ENCODE assay signal across 38 cellular contexts in the genomic region with DNA sequence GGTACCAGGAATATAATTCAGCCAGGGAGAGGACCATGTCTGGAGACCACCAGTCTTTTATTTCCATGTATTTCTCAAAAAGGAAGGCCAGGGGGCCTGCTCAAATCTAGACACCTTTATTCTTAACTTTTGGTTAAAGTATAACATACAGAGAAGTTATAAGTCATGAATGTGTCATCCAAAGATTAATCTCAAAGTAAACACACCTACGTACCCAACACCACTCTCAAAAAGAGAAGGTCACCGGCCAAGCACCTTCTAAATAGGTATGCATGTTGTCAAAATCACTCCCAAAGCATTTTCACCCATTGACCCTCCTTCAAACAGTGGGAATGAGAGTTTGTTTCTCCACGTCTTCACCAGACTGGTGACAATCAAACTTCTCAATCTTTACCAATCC. TPM values are rescaled to one million over a fixed set of nuclear protein-coding genes. Genes with fewer than 3 reads are reported as not detected.
"Had no signal": no experiment of that assay in that cellular context is flagged by ENCODE, and none has a peak within 500 bp of the region (broad histone marks: within the 10 kb centered on the region; RNA-seq: fewer than 3 reads in every experiment).

No MANE protein-coding gene starts in this region.

- H3K4me3 ChIP-seq: adrenal gland, body of pancreas, breast epithelium, cardiac muscle cell had no signal

- H3K36me3 ChIP-seq: adrenal gland, brain microvascular endothelial cell, breast epithelium, cardiac muscle cell had no signal

- H3K9me3 ChIP-seq: adrenal gland, body of pancreas, breast epithelium had no signal

- FAIRE-seq: astrocyte, TTC549 had no signal

- H3K27ac ChIP-seq: adrenal gland, body of pancreas, brain microvascular endothelial cell, cardiac muscle cell, VCaP had no signal

- DNase-seq: activated B cell treated with CpG ODN at 0.5 μM for 24 hours; activated CD4-positive, alpha-beta memory T cell treated with anti-CD3 and anti-CD28 coated beads for 36 hours; activated CD4-positive, alpha-beta T cell treated with anti-CD3 and anti-CD28 coated beads for 4 hours; activated CD4-positive, alpha-beta T cell treated with anti-CD3 and anti-CD28 coated beads, Interleukin-2, amount 10 ng/mL, durations not matched to agents 24 days and 14 days; activated CD4-positive, alpha-beta T cell treated with anti-CD3 and anti-CD28 coated beads, Interleukin-2, amount 50 U/mL, for 1 hour; activated CD4-positive, alpha-beta T cell treated with anti-CD3 and anti-CD28 coated beads, Interleukin-2, amount 50 U/mL, for 4 hours; activated CD4-positive, CD25-positive, alpha-beta regulatory T cell treated with anti-CD3 and anti-CD28 coated beads, Interleukin-2, amount 50 U/mL, for 72 hours; activated CD8-positive, alpha-beta memory T cell treated with anti-CD3 and anti-CD28 coated beads, Interleukin-2, amount 50 U/mL, for 4 hours; activated CD8-positive, alpha-beta T cell treated with anti-CD3 and anti-CD28 coated beads for 36 hours; activated effector memory CD4-positive, alpha-beta T cell treated with anti-CD3 and anti-CD28 coated beads, Interleukin-2, amount 50 U/mL, for 16 hours; activated gamma-delta T cell treated with Interleukin-2 at 50 U/mL for 16 hours; activated naive CD4-positive, alpha-beta T cell; activated naive CD4-positive, alpha-beta T cell treated with anti-CD3 and anti-CD28 coated beads for 36 hours; activated naive CD4-positive, alpha-beta T cell treated with anti-CD3 and anti-CD28 coated beads, Interleukin-2, amount 50 U/mL, for 16 hours; activated naive CD8-positive, alpha-beta T cell treated with anti-CD3 and anti-CD28 coated beads for 36 hours; activated T-cell treated with anti-CD3 and anti-CD28 coated beads for 4 hours; activated T-cell treated with anti-CD3 and anti-CD28 coated beads, Interleukin-2, amount 50 U/mL, for 1 hour; activated T-cell treated with anti-CD3 and anti-CD28 coated beads, Interleukin-2, amount 50 U/mL, for 4 hours; activated T-cell treated with anti-CD3 and anti-CD28 coated beads, Interleukin-2, amount 50 U/mL, for 72 hours; adrenal gland; amniotic stem cell; aorta; body of pancreas; brain microvascular endothelial cell; caudate nucleus; cerebellar nuclear complex; T-helper 1 cell; T-helper 2 cell; T-helper 9 cell had no signal

- H3K27me3 ChIP-seq: body of pancreas, brain microvascular endothelial cell, breast epithelium, cardiac muscle cell had no signal

- ATAC-seq: activated CD8-positive, alpha-beta T cell treated with anti-CD3 and anti-CD28 coated beads for 36 hours; activated naive CD4-positive, alpha-beta T cell treated with anti-CD3 and anti-CD28 coated beads, Interleukin-2, amount 50 U/mL, for 72 hours; activated T-cell treated with anti-CD3 and anti-CD28 coated beads, Interleukin-2, amount 50 U/mL, for 4 hours; activated T-cell treated with anti-CD3 and anti-CD28 coated beads, Interleukin-2, amount 50 U/mL, for 72 hours; activated T-helper 17 cell treated with anti-CD3 and anti-CD28 coated beads, Interleukin-2, amount 50 U/mL, for 72 hours; body of pancreas had no signal

RNA-seq across cellular contexts. Expression of a gene that starts 60.0 kb away (rescaled TPM):
- total RNA-seq: activated B cell treated with CpG ODN at 0.5 μM for 24 hours; activated CD4-positive, alpha-beta memory T cell treated with anti-CD3 and anti-CD28 coated beads for 36 hours; activated CD4-positive, alpha-beta T cell treated with anti-CD3 and anti-CD28 coated beads, Interleukin-2, amount 10 ng/mL, durations not matched to agents 24 days and 14 days; activated CD8-positive, alpha-beta memory T cell treated with anti-CD3 and anti-CD28 coated beads for 36 hours; activated CD8-positive, alpha-beta T cell treated with anti-CD3 and anti-CD28 coated beads for 36 hours; activated naive CD4-positive, alpha-beta T cell treated with anti-CD3 and anti-CD28 coated beads for 36 hours; activated naive CD4-positive, alpha-beta T cell treated with anti-CD3 and anti-CD28 coated beads, Interleukin-2, amount 50 U/mL, for 72 hours; activated naive CD8-positive, alpha-beta T cell treated with anti-CD3 and anti-CD28 coated beads for 36 hours; activated T-cell treated with anti-CD3 and anti-CD28 coated beads, Interleukin-2, amount 50 U/mL, for 4 hours; activated T-cell treated with anti-CD3 and anti-CD28 coated beads, Interleukin-2, amount 50 U/mL, for 72 hours; activated T-helper 1 cell treated with anti-CD3 and anti-CD28 coated beads, Interleukin-12 subunit alpha, Interleukin-12 subunit beta, Interleukin-2, Interleukin-4 antibody, amounts not matched to agents 30 ng/mL and 10 ng/mL and 1 ng/mL, durations not matched to agents 14 hours and 24 hours and 36 hours; activated T-helper 17 cell treated with anti-CD3 and anti-CD28 coated beads, Interleukin-2, amount 50 U/mL, for 72 hours; astrocyte had no signal
- polyA plus RNA-seq: cardiac muscle cell had no signal
